In the genomic region with DNA sequence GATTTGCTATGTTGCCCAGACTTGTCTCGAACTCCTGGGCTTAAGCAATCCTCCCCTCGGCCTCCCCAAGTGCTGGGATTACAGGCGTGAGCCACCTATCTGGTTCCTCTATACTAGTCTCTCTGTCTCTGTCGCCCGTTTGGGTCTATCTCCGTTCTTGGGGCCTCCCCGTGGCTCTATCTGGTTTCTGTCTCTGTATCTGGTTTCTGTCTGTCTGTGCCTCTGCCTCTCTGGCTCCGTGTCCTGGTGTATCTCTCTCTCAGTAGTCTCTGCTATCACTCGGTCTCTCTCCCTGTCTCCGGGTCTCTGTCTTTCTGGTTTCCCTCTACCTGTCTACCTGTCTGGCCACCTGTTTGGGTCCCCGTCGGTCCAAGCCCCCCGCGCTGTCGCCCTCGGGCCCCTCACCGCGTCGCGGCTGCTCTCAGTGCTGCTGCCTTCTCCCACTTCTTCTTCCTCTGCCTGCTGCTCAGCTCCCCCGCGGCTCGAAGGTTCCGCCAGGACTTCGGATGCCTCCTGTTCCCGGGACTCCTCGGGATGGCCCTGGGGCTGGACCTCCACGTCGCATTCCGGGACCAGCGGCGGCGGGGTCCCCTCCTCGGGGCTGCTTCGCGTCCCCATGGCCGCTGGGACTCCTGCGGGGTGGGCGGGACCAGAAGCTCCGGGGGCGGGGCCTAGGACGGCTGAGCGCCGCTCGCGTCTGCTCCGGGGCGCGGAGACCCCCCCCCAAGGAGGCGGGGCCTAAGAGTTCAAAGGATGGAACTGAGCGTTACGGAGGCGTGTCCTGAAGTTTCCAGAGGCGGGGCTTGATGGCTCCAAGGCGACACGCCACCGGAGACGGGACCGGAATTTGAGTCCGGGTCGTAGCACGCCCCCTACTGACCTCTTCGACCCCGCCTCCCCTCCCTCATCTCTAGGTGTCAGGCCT, we compare ENCODE assay signal across 8 cellular contexts. TPM values are rescaled to one million over a fixed set of nuclear protein-coding genes. Genes with fewer than 3 reads are reported as not detected.
DNase-seq lines count a peak whose midpoint lies in the region; ATAC-seq and TF ChIP-seq lines count a peak whose summit lies in the region.

No MANE protein-coding gene starts in this region.

- 5 to 11% methylated on average over 28 to 64 of the region's 64 CpGs for WGBS in endodermal cell (ENCODE audit: insufficient coverage in 1 of 2, insufficient read length in 1 of 2), 2 experiments

- peaks cover 10% of the 10 kb centered on the region for H3K36me3 Mint-ChIP-seq in endodermal cell (ENCODE audit: low read depth)
- peaks cover 10% of the 10 kb centered on the region for H3K36me3 Mint-ChIP-seq in mesothelial cell of epicardium

- H3K4me3 Mint-ChIP-seq in endodermal cell: peak overlapping the region; percentile 79
- H3K4me3 Mint-ChIP-seq in mesothelial cell of epicardium: peak overlapping the region; percentile 84

- H3K4me1 ChIP-seq in endodermal cell (ENCODE audit: control insufficient read depth, insufficient read depth, low read length): no peaks in the 10 kb centered on the region

- H3K9me3 Mint-ChIP-seq in endodermal cell (no peaks in the 10 kb centered on the region), mesothelial cell of epicardium (no peaks in the 10 kb centered on the region)

- H3K27ac ChIP-seq in endodermal cell (ENCODE audit: low read depth, low read length): no peak overlapping the region

- H3K27me3 ChIP-seq in endodermal cell (ENCODE audit: control insufficient read depth, insufficient read depth, low read length, poor library complexity, severe bottlenecking): no peaks in the 10 kb centered on the region

- H3K4me3 ChIP-seq in endodermal cell (ENCODE audit: low read length): peak overlapping the region; percentile 86

- TF ChIP-seq CTCF in endodermal cell (conservative IDR thresholded peaks at IDR 0.05) (peak; percentile 63), mesothelial cell of epicardium (IDR thresholded peaks at IDR 0.05; ENCODE audit: unreplicated experiment) (no peak)

- peaks cover 37% of the 10 kb centered on the region for H3K27me3 Mint-ChIP-seq in endodermal cell (ENCODE audit: insufficient read depth)
- no peaks in the 10 kb centered on the region for H3K27me3 Mint-ChIP-seq in mesothelial cell of epicardium (ENCODE audit: low read depth)

- H3K9me3 ChIP-seq in endodermal cell (ENCODE audit: control insufficient read depth, low read length): no peaks in the 10 kb centered on the region

- H3K36me3 ChIP-seq in endodermal cell (ENCODE audit: control insufficient read depth, insufficient read depth, low read length): peaks cover 3% of the 10 kb centered on the region

- peak; percentile 88 for DNase-seq in CMK (ENCODE audit: low read depth)
- DNase-seq in HPDE6-E6E7 (ENCODE audit: extremely low spot score): peak; percentile 90
- DNase-seq in NOMO-1 (lab: John Stamatoyannopoulos, UW; ENCODE audit: unreplicated experiment in 2 of 2): peak; percentile 90 to 91
- peak; percentile 88 to 97 (median 93) for DNase-seq in activated CD8-positive, alpha-beta memory T cell treated with anti-CD3 and anti-CD28 coated beads for 48 hours (ENCODE audit: low read depth in 2 of 3, low spot score in 2 of 3)
- peak; percentile 99 for DNase-seq in endodermal cell
- DNase-seq in mesothelial cell of epicardium (ENCODE audit: low spot score in 2 of 2, unreplicated experiment in 2 of 2): peak; percentile 97
- peak; percentile 96 to 97 for DNase-seq in stimulated activated CD8-positive, alpha-beta memory T cell treated with anti-CD3 and anti-CD28 coated beads, Interleukin-15, amount 100 ng/mL, for 4 hours (ENCODE audit: low read depth in 2 of 2)

- peak; percentile 78 for ATAC-seq in GM19463 (IDR thresholded peaks at IDR 0.05; ENCODE audit: unreplicated experiment)

- H3K9ac ChIP-seq in endodermal cell (ENCODE audit: extremely low read depth, low read length, poor library complexity, severe bottlenecking): peak overlapping the region; percentile 73

- H3K4me1 Mint-ChIP-seq in endodermal cell (peaks cover 3% of the 10 kb centered on the region), mesothelial cell of epicardium (peaks cover 17% of the 10 kb centered on the region)

- H3K27ac Mint-ChIP-seq in endodermal cell (peak overlapping the region; percentile 92), mesothelial cell of epicardium (peak overlapping the region; percentile 96)

RNA-seq across cellular contexts. Expression of gene PHLDB3, which starts 0.8 kb away (rescaled TPM):
- total RNA-seq in endodermal cell (10 to 100 TPM in 1 of 2 donors, 1 to 10 TPM in 1; 7.7 to 13.5 TPM), mesothelial cell of epicardium (28.0 to 31.4 TPM (median 28.2 TPM) in 3 replicates)
- polyA plus RNA-seq in endodermal cell (2013, experiment 1 of 2): 7.9 TPM
- polyA plus RNA-seq in endodermal cell (2013, experiment 2 of 2): 9.2 TPM

RNA-seq across cellular contexts. Expression of gene ETHE1, which starts 23.2 kb away (rescaled TPM):
- total RNA-seq in endodermal cell (10 to 100 TPM; 13.0 to 15.2 TPM), mesothelial cell of epicardium (26.8 to 29.0 TPM (median 27.9 TPM) in 3 replicates)
- 21.1 TPM for polyA plus RNA-seq in endodermal cell (2013, experiment 1 of 2)
- 17.8 TPM for polyA plus RNA-seq in endodermal cell (2013, experiment 2 of 2)

RNA-seq across cellular contexts. Expression of gene ZNF575, which starts 29.2 kb away (rescaled TPM):
- total RNA-seq in endodermal cell (under 1 TPM; 0.22 TPM), mesothelial cell of epicardium (2.3 to 2.8 TPM (median 2.6 TPM) in 3 replicates)
- 1.2 TPM for polyA plus RNA-seq in endodermal cell (2013, experiment 1 of 2)
- 1.5 TPM for polyA plus RNA-seq in endodermal cell (2013, experiment 2 of 2)

RNA-seq across cellular contexts. Expression of gene LYPD3, which starts 38.4 kb away (rescaled TPM):
- total RNA-seq in endodermal cell (under 1 TPM; 0.33 to 0.51 TPM), mesothelial cell of epicardium (2.6 to 4.4 TPM (median 3.4 TPM) in 3 replicates)
- polyA plus RNA-seq in endodermal cell (2013, experiment 1 of 2): 1.9 TPM
- polyA plus RNA-seq in endodermal cell (2013, experiment 2 of 2): 1.4 TPM
